ENCODE assay signal across 1 cellular context in the genomic region with DNA sequence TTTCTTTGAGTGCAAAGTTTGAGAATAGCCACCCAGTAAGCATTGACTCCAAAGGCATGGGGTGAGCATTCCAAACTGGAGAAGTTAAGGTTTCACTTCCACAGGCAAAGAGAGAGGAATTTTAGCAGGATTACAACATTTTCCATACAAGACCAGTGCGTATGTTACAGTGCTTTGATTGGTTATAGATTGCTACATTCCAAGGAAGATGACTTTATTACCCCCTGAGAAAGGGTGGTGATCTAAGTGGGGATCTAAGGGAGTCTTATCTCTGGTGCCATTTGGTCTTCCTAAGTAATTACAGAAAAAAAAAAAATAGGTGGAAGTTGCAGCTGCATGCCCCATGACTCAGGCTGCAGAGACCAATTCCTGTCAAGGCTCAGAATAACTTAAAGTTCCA.
A peak's percentile ranks its signal among the peaks of the same experiment; 100 is the strongest.
TF ChIP-seq lines count a peak whose summit lies in the region.

No MANE protein-coding gene starts in this region.

TF ChIP-seq in IMR-90, 13 proteins besides CTCF, POLR2A, EP300 and RAD21:
- TF ChIP-seq CEBPB (IDR thresholded peaks at IDR 0.05; ENCODE audit: low read depth, low read length) = peak; percentile 62; the same call in 1 of the 2 replicates
- TF ChIP-seq MAFK (IDR thresholded peaks at IDR 0.05; ENCODE audit: low read depth, low read length) = no peak
